13 cellular contexts compared by ENCODE assay signal in genomic region chr7:142298009-142298408, GRCh38. TPM values are rescaled to one million over a fixed set of nuclear protein-coding genes. Genes with fewer than 3 reads are reported as not detected.
DNase-seq lines count a peak whose midpoint lies in the region; ATAC-seq, FAIRE-seq and TF ChIP-seq lines count a peak whose summit lies in the region.
"Had no signal": no experiment of that assay in that cellular context is flagged by ENCODE, and none has a peak within 500 bp of the region (broad histone marks: within the 10 kb centered on the region; RNA-seq: fewer than 3 reads in every experiment).

No MANE protein-coding gene starts in this region.

- no peak for FAIRE-seq in GM12891 (lab: Jason Lieb, UNC)
- FAIRE-seq: endometrium had no signal

- no peaks in the 10 kb centered on the region for H3K9me3 Mint-ChIP-seq in glutamatergic neuron (ENCODE audit: unreplicated experiment)

- DNase-seq in ACHN, result peak; percentile 58
- peak; percentile 16 for DNase-seq in OCI-M1 (lab: John Stamatoyannopoulos, UW)
- DNase-seq in glutamatergic neuron, result no peak
- DNase-seq in GM12891 (ENCODE audit: insufficient read length, low spot score), result no peak
- DNase-seq in NCI-H345 treated with DMSO at 0.1 percent for 48 hours (lab: John Stamatoyannopoulos, UW; ENCODE audit: unreplicated experiment), result no peak
- DNase-seq: MG63, T-helper 2 cell had no signal

- in situ Hi-C loops in ACHN (cut with HindIII; ENCODE audit: low pct_ligation_motif_present, low pct_unique_long_range_greater_than_20kb, low sequenced_read_pairs), result no loop called here

- ATAC-seq in GM19351 (IDR thresholded peaks at IDR 0.05; ENCODE audit: unreplicated experiment) (no peak), GM21786 (IDR thresholded peaks at IDR 0.05; ENCODE audit: unreplicated experiment) (no peak)

- peaks cover 2% of the 10 kb centered on the region for H3K27me3 Mint-ChIP-seq in glutamatergic neuron (ENCODE audit: unreplicated experiment)

- H3K4me3 Mint-ChIP-seq in glutamatergic neuron (ENCODE audit: unreplicated experiment), result no peak overlapping the region

- H3K36me3 Mint-ChIP-seq in glutamatergic neuron (ENCODE audit: unreplicated experiment), result no peaks in the 10 kb centered on the region

- H3K4me1 Mint-ChIP-seq in glutamatergic neuron (ENCODE audit: low read depth, unreplicated experiment), result no peaks in the 10 kb centered on the region

- TF ChIP-seq CTCF in GM12874 (IDR thresholded peaks at IDR 0.05; ENCODE audit: insufficient read depth, low read depth, low read length) (peak; percentile 24; the same call in 1 of the 2 replicates), glutamatergic neuron (IDR thresholded peaks at IDR 0.05; ENCODE audit: partially characterized antibody, unreplicated experiment) (peak; percentile 53)

- H3K27ac Mint-ChIP-seq in glutamatergic neuron (ENCODE audit: unreplicated experiment), result no peak overlapping the region

- TF ChIP-seq POLR2A in GM12891 (IDR thresholded peaks at IDR 0.05; ENCODE audit: low read depth, low read length), result no peak

TF ChIP-seq in GM12891, 5 proteins besides CTCF, POLR2A, EP300 and RAD21:
- TF ChIP-seq TAF1 (IDR thresholded peaks at IDR 0.05; ENCODE audit: low read depth, low read length), result no peak

RNA-seq across cellular contexts. Expression of gene PRSS58, which starts 40.2 kb away (rescaled TPM):
- total RNA-seq in glutamatergic neuron (ENCODE audit: unreplicated experiment), result not detected
- polyA plus RNA-seq in GM12891 (2012; ENCODE audit: low read depth, missing spikeins), result not detected
- total RNA-seq: lung, subcutaneous adipose tissue had no signal
- polyA plus RNA-seq: lung had no signal

Comparison
In these comparisons a context has a peak if more than half of its experiments do, and no peak if none do; other contexts are left out.
1. DNase-seq: peak in ACHN (single experiment) and OCI-M1 (single experiment); none in glutamatergic neuron (single experiment), GM12891 (single experiment) and NCI-H345 treated with DMSO at 0.1 percent for 48 hours (single experiment).